Comparison of ENCODE assay signal across 7 cellular contexts in genomic region chr6:27161946-27162603, GRCh38.
DNase-seq lines count a peak whose midpoint lies in the region; ATAC-seq and TF ChIP-seq lines count a peak whose summit lies in the region.

No MANE protein-coding gene starts in this region.

- no peaks in the 10 kb centered on the region for H3F3A ChIP-seq in PC-3 (ENCODE audit: low read length, unreplicated experiment)

- in situ Hi-C loops in mammary epithelial cell (cut with MboI; ENCODE audit: low sequenced_read_pairs in 2 of 2) = loop anchor here in 1 of 2 donors (25.0 kb wide), 1 partner anchor 725 kb away; a partner anchor contains a TSS

- H3K9ac ChIP-seq in PC-3 (ENCODE audit: low read length) (no peak overlapping the region), mammary epithelial cell (ENCODE audit: insufficient read depth, low read length) (no peak overlapping the region)

- POLR2A ChIA-PET in PC-3 (lab: Charles Lee; ENCODE audit: unreplicated experiment) = no interaction called here

- TF ChIP-seq CTCF in PC-3 (conservative IDR thresholded peaks at IDR 0.05; ENCODE audit: low read depth, low read length) = peak; percentile 93
- TF ChIP-seq CTCF in mammary epithelial cell (conservative IDR thresholded peaks at IDR 0.05 in 1 of 2, IDR thresholded peaks at IDR 0.05 in 1 of 2; ENCODE audit: extremely low read depth in 1 of 2, insufficient read depth in 1 of 2, low read depth in 1 of 2, low read length in 2 of 2) = peak; percentile 57
- TF ChIP-seq CTCF in lower lobe of right lung (IDR thresholded peaks at IDR 0.05) = peak; percentile 72

- H2AFZ ChIP-seq in PC-3 (ENCODE audit: low read length) = peak overlapping the region; percentile 45; the same call in 1 of the 2 replicates
- H2AFZ ChIP-seq in mammary epithelial cell (ENCODE audit: low read depth, low read length) = no peak overlapping the region

- H4K20me1 ChIP-seq in PC-3 (ENCODE audit: low read length) = no peaks in the 10 kb centered on the region
- H4K20me1 ChIP-seq in mammary epithelial cell (ENCODE audit: insufficient read depth, low read length) = no peaks in the 10 kb centered on the region

- peak; percentile 23; the same call in 1 of the 2 replicates for ATAC-seq in PC-3
- ATAC-seq in lower lobe of right lung = no peak

- no peak overlapping the region for H3K27ac ChIP-seq in PC-3 (ENCODE audit: low read length)
- H3K27ac ChIP-seq in mammary epithelial cell (ENCODE audit: insufficient read depth, low read depth, low read length) = no peak overlapping the region
- no peak overlapping the region for H3K27ac ChIP-seq in lower lobe of right lung

- H3K4me2 ChIP-seq in PC-3 (ENCODE audit: low read length) (peak overlapping the region; percentile 69), mammary epithelial cell (ENCODE audit: insufficient read depth, low read depth, low read length) (peak overlapping the region; percentile 38)

- H3K79me2 ChIP-seq in PC-3 (ENCODE audit: low read length) = no peaks in the 10 kb centered on the region
- H3K79me2 ChIP-seq in mammary epithelial cell (ENCODE audit: insufficient read depth, low read length) = no peaks in the 10 kb centered on the region

- BruUV-seq in PC-3 (replicated peaks; lab: Mats Ljungman, UMichigan) = no TSS peak
- BruUV-seq in mammary epithelial cell (replicated peaks; lab: Mats Ljungman, UMichigan) = TSS peak; percentile 45

- dilution Hi-C loops in mammary epithelial cell (cut with HindIII; ENCODE audit: low sequenced_read_pairs) = no loop called here

- H3K36me3 ChIP-seq in PC-3 (ENCODE audit: low read depth, low read length) = no peaks in the 10 kb centered on the region
- H3K36me3 ChIP-seq in mammary epithelial cell (ENCODE audit: insufficient read depth, low read length) = no peaks in the 10 kb centered on the region
- no peaks in the 10 kb centered on the region for H3K36me3 ChIP-seq in lower lobe of right lung

- CTCF ChIA-PET in PC-3 (lab: Charles Lee) = interaction anchor here (0.5 to 0.6 kb wide), 2 partner anchors 15 to 607 kb away, joined by 3 read pairs; no protein-coding TSS in a partner anchor
- CTCF ChIA-PET in mammary epithelial cell (lab: Charles Lee; ENCODE audit: low non-redundant PET) = interaction anchor here (0.6 to 0.7 kb wide), 3 partner anchors 15 to 674 kb away, joined by 3 to 11 read pairs (median 7); no protein-coding TSS in a partner anchor

- DNase-seq in DMS114 treated with DMSO at 0.1 percent for 48 hours (lab: John Stamatoyannopoulos, UW; ENCODE audit: unreplicated experiment) (peak; percentile 81), HS-5 (ENCODE audit: low read depth) (peak; percentile 55), PC-3 (peak; percentile 88), mammary epithelial cell (peak; percentile 77), lower lobe of right lung (no peak), DMS79 treated with DMSO at 0.1 percent for 48 hours (lab: John Stamatoyannopoulos, UW) (no peak)
- no peak for DNase-seq in activated effector memory CD4-positive, alpha-beta T cell treated with anti-CD3 and anti-CD28 coated beads, Interleukin-2, amount 50 U/mL, for 16 hours

- peaks cover 6% of the 10 kb centered on the region for H3K4me1 ChIP-seq in PC-3 (ENCODE audit: insufficient read depth, low read length)
- peaks cover 6% of the 10 kb centered on the region for H3K4me1 ChIP-seq in mammary epithelial cell (ENCODE audit: insufficient read depth, low read length)
- peaks cover 13% of the 10 kb centered on the region for H3K4me1 ChIP-seq in lower lobe of right lung

- WGBS in mammary epithelial cell (ENCODE audit: low coverage, missing lambda C conversion rate) = 21% methylated on average over 9 of the region's 9 CpGs

- H3K9me3 ChIP-seq in PC-3 (ENCODE audit: low read length) (no peaks in the 10 kb centered on the region), mammary epithelial cell (replicated peaks; ENCODE audit: insufficient read depth, low read length) (no peaks in the 10 kb centered on the region), lower lobe of right lung (no peaks in the 10 kb centered on the region)

- peak overlapping the region; percentile 41; the same call in 1 of the 2 replicates for H3K4me3 ChIP-seq in PC-3 (ENCODE audit: low read length)
- H3K4me3 ChIP-seq in mammary epithelial cell (replicated peaks in 1 of 3; ENCODE audit: insufficient read depth in 1 of 3, low read depth in 2 of 3, low read length in 3 of 3) = no peak overlapping the region
- H3K4me3 ChIP-seq in lower lobe of right lung = no peak overlapping the region

- intact Hi-C loops in PC-3 (cut with micrococcal nuclease) (loop anchor here (2.0 to 5.0 kb wide), 3 partner anchors 27 to 357 kb away; no protein-coding TSS in a partner anchor), mammary epithelial cell (cut with micrococcal nuclease) (loop anchor here (1.0 to 5.0 kb wide), 6 partner anchors 15 to 733 kb away; partner anchors contain the start of gene ZNF184), lower lobe of right lung (cut with DNase I) (no loop called here)

- no peaks in the 10 kb centered on the region for H3K27me3 ChIP-seq in PC-3 (ENCODE audit: low read length)
- H3K27me3 ChIP-seq in mammary epithelial cell (ENCODE audit: insufficient read depth, low read length) = no peaks in the 10 kb centered on the region
- no peaks in the 10 kb centered on the region for H3K27me3 ChIP-seq in lower lobe of right lung (ENCODE audit: low read depth)

- H3K9me2 ChIP-seq in PC-3 (replicated peaks; ENCODE audit: low read length) = no peaks in the 10 kb centered on the region

Comparison
In these comparisons a context has a peak if more than half of its experiments do, and no peak if none do; other contexts are left out.
1. DNase-seq: peak in DMS114 treated with DMSO at 0.1 percent for 48 hours (single experiment), HS-5 (single experiment), PC-3 (single experiment) and mammary epithelial cell (single experiment); none in lower lobe of right lung (single experiment), activated effector memory CD4-positive, alpha-beta T cell treated with anti-CD3 and anti-CD28 coated beads, Interleukin-2, amount 50 U/mL, for 16 hours (single experiment) and DMS79 treated with DMSO at 0.1 percent for 48 hours (single experiment).
2. Peak in every context shown above with its lines, with median percentiles within 50 percentile points of each other: CTCF ChIP-seq.